In the genomic region with DNA sequence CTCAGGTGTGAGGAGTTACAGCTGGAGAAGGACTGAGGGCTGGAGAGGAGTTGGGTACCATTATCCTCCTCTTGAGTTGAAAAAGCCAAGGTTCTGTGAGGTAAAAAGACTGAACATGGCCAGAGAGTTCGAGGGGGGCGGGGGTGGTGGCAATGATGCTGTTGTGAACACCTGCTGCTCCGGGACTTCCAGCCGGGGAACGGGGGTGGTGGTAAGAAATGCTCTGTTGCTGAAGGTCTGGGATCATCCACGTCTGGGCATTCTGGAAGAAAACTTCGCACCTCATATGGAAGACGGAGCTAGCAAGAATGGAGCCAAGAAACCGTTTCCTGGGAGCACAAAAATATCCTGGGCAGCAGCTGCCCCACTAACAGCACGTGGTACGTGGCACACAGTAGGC, we compare ENCODE assay signal across 15 cellular contexts. TPM values are rescaled to one million over a fixed set of nuclear protein-coding genes. Genes with fewer than 3 reads are reported as not detected.
DNase-seq lines count a peak whose midpoint lies in the region; ATAC-seq lines count a peak whose summit lies in the region.
"Had no signal": no experiment of that assay in that cellular context is flagged by ENCODE, and none has a peak within 500 bp of the region (broad histone marks: within the 10 kb centered on the region; RNA-seq: fewer than 3 reads in every experiment).

No MANE protein-coding gene starts in this region.

- intact Hi-C loops in activated CD4-positive, alpha-beta T cell treated with anti-CD3 and anti-CD28 coated beads for 36 hours (cut with DNase I, micrococcal nuclease): no loop called here

- CTCF ChIA-PET in activated CD4-positive, alpha-beta T cell treated with anti-CD3 and anti-CD28 coated beads for 36 hours (lab: Charles Lee): interaction anchor here (0.7 to 2.7 kb wide), 2 partner anchors 21 to 257 kb away, joined by 3 to 6 read pairs; no protein-coding TSS in a partner anchor

- no peak for ATAC-seq in activated CD4-positive, alpha-beta T cell treated with anti-CD3 and anti-CD28 coated beads for 36 hours
- ATAC-seq in stimulated activated naive CD8-positive, alpha-beta T cell treated with anti-CD3 and anti-CD28 coated beads, Interleukin-15, Interleukin-2, amounts not matched to agents 100 U/mL and 50 U/mL, for 24 hours: no peak
- no peak for ATAC-seq in effector memory CD8-positive, alpha-beta T cell (replicated peaks)
- ATAC-seq in HG03045 (IDR thresholded peaks at IDR 0.05; ENCODE audit: unreplicated experiment) (no peak), HG03460 (IDR thresholded peaks at IDR 0.05; ENCODE audit: unreplicated experiment) (no peak), GM18868 (IDR thresholded peaks at IDR 0.05; ENCODE audit: unreplicated experiment) (no peak)

- H3K27me3 Mint-ChIP-seq in activated CD4-positive, alpha-beta T cell treated with anti-CD3 and anti-CD28 coated beads for 36 hours: peaks cover 10% of the 10 kb centered on the region
- peaks cover 16% of the 10 kb centered on the region for H3K27me3 Mint-ChIP-seq in stimulated activated naive CD8-positive, alpha-beta T cell treated with anti-CD3 and anti-CD28 coated beads, Interleukin-15, Interleukin-2, amounts not matched to agents 100 ng/mL and 50 ng/mL, for 24 hours
- peaks cover 15 to 29% of the 10 kb centered on the region in 2 donors for H3K27me3 Mint-ChIP-seq in effector memory CD8-positive, alpha-beta T cell

- POLR2A ChIA-PET in activated CD4-positive, alpha-beta T cell treated with anti-CD3 and anti-CD28 coated beads for 36 hours (lab: Charles Lee): interaction anchor here (0.6 kb wide), 1 partner anchor 121 kb away, joined by 4 read pairs; no protein-coding TSS in a partner anchor

- peak overlapping the region; percentile 30 for H3K4me3 Mint-ChIP-seq in activated CD4-positive, alpha-beta T cell treated with anti-CD3 and anti-CD28 coated beads for 36 hours
- peak overlapping the region; percentile 60 for H3K4me3 Mint-ChIP-seq in stimulated activated naive CD8-positive, alpha-beta T cell treated with anti-CD3 and anti-CD28 coated beads, Interleukin-15, Interleukin-2, amounts not matched to agents 100 ng/mL and 50 ng/mL, for 24 hours
- H3K4me3 Mint-ChIP-seq in effector memory CD8-positive, alpha-beta T cell: no peak overlapping the region

- DNase-seq in activated CD4-positive, alpha-beta T cell treated with anti-CD3 and anti-CD28 coated beads for 36 hours: no peak
- no peak for DNase-seq in activated CD4-positive, alpha-beta T cell treated with anti-CD3 and anti-CD28 coated beads, Interleukin-2, amount 50 U/mL, for 4 hours
- no peak for DNase-seq in stimulated activated naive CD8-positive, alpha-beta T cell treated with anti-CD3 and anti-CD28 coated beads, Interleukin-15, Interleukin-2, amounts not matched to agents 100 U/mL and 50 U/mL, for 24 hours
- DNase-seq in effector memory CD8-positive, alpha-beta T cell: no peak
- DNase-seq: AML-193, DMS 273 treated with DMSO at 0.1 percent for 48 hours, NCI-H1105 treated with DMSO at 0.1 percent for 48 hours, NCI-H1694, NCI-H748 treated with DMSO at 0.1 percent for 48 hours, PC-9, SIG-M5 had no signal

- peaks cover 8% of the 10 kb centered on the region for H3K4me1 Mint-ChIP-seq in activated CD4-positive, alpha-beta T cell treated with anti-CD3 and anti-CD28 coated beads for 36 hours
- peaks cover 3% of the 10 kb centered on the region for H3K4me1 Mint-ChIP-seq in stimulated activated naive CD8-positive, alpha-beta T cell treated with anti-CD3 and anti-CD28 coated beads, Interleukin-15, Interleukin-2, amounts not matched to agents 100 ng/mL and 50 ng/mL, for 24 hours (ENCODE audit: low read depth)
- H3K4me1 Mint-ChIP-seq in effector memory CD8-positive, alpha-beta T cell (ENCODE audit: low read depth in 2 of 2): peaks cover 8 to 9% of the 10 kb centered on the region in 2 donors

- H3K36me3 Mint-ChIP-seq in activated CD4-positive, alpha-beta T cell treated with anti-CD3 and anti-CD28 coated beads for 36 hours (ENCODE audit: low read depth): no peaks in the 10 kb centered on the region
- H3K36me3 Mint-ChIP-seq in stimulated activated naive CD8-positive, alpha-beta T cell treated with anti-CD3 and anti-CD28 coated beads, Interleukin-15, Interleukin-2, amounts not matched to agents 100 ng/mL and 50 ng/mL, for 24 hours (ENCODE audit: low read depth): no peaks in the 10 kb centered on the region
- H3K36me3 Mint-ChIP-seq in effector memory CD8-positive, alpha-beta T cell (ENCODE audit: insufficient read depth): no peaks in the 10 kb centered on the region

- no peaks in the 10 kb centered on the region for H3K9me3 Mint-ChIP-seq in activated CD4-positive, alpha-beta T cell treated with anti-CD3 and anti-CD28 coated beads for 36 hours (ENCODE audit: low read depth)
- H3K9me3 Mint-ChIP-seq in stimulated activated naive CD8-positive, alpha-beta T cell treated with anti-CD3 and anti-CD28 coated beads, Interleukin-15, Interleukin-2, amounts not matched to agents 100 ng/mL and 50 ng/mL, for 24 hours: no peaks in the 10 kb centered on the region
- peaks cover 0 to 9% of the 10 kb centered on the region in 2 donors for H3K9me3 Mint-ChIP-seq in effector memory CD8-positive, alpha-beta T cell

- no peak overlapping the region for H3K27ac Mint-ChIP-seq in activated CD4-positive, alpha-beta T cell treated with anti-CD3 and anti-CD28 coated beads for 36 hours
- H3K27ac Mint-ChIP-seq in stimulated activated naive CD8-positive, alpha-beta T cell treated with anti-CD3 and anti-CD28 coated beads, Interleukin-15, Interleukin-2, amounts not matched to agents 100 ng/mL and 50 ng/mL, for 24 hours: no peak overlapping the region
- H3K27ac Mint-ChIP-seq in effector memory CD8-positive, alpha-beta T cell: peak overlapping the region; percentile 49 to 87

RNA-seq across cellular contexts. Expression of a gene that starts 20.1 kb away (rescaled TPM):
- total RNA-seq in activated CD4-positive, alpha-beta T cell treated with anti-CD3 and anti-CD28 coated beads for 36 hours: not detected
- total RNA-seq: PC-9 had no signal

RNA-seq across cellular contexts. Expression of a gene that starts 49.2 kb away (rescaled TPM):
- 1 to 10 TPM; 8.5 to 9.9 TPM for total RNA-seq in activated CD4-positive, alpha-beta T cell treated with anti-CD3 and anti-CD28 coated beads for 36 hours

Comparison
In these comparisons a context has a peak if more than half of its experiments do, and no peak if none do; other contexts are left out.
1. H3K27ac Mint-ChIP-seq: peak in effector memory CD8-positive, alpha-beta T cell (2 of 2); none in activated CD4-positive, alpha-beta T cell treated with anti-CD3 and anti-CD28 coated beads for 36 hours (single experiment) and stimulated activated naive CD8-positive, alpha-beta T cell treated with anti-CD3 and anti-CD28 coated beads, Interleukin-15, Interleukin-2, amounts not matched to agents 100 ng/mL and 50 ng/mL, for 24 hours (single experiment).
2. H3K4me3 Mint-ChIP-seq: peak in activated CD4-positive, alpha-beta T cell treated with anti-CD3 and anti-CD28 coated beads for 36 hours (single experiment) and stimulated activated naive CD8-positive, alpha-beta T cell treated with anti-CD3 and anti-CD28 coated beads, Interleukin-15, Interleukin-2, amounts not matched to agents 100 ng/mL and 50 ng/mL, for 24 hours (single experiment); none in effector memory CD8-positive, alpha-beta T cell (0 of 2).